Comparison of ENCODE assay signal across 1 cellular context in the genomic region with DNA sequence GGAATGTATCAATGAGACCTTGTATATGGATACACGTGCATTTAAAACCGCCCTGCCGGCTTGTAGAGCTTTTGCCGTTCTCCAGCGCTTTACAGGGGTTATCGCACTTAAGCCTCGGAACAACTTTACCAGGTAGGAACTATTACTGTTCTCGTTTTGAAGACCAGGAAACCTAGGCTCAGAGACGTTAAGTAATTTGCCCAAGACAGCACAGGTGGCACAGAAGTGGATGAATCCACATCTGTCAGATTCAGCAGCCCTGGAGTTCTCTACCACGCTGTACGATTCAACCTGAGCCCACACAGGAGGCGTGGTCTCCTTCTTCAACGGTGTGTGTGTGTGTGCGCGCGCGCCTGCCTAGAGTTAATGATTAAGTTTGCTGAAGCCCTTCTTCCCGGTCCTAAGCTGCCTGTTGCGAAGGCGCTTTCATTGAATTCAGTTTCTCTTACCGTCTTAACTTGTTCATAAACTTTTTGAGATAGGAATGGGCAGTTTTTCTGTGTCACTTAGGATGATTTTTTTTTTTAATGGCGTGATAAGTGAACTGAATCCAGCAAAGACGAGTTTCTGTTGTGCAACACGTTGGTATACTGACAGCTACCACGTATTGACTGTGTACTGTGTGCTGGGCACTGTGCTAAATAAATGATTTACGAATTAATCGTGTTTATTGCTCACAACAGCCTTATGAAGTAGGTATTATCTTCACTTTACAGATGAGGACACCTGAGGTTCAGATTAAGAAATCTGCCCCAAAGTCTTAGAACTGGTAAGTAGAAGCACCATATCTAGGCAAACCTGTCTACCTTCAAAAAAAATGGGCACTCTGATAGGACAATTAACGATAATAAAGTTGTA.
TF ChIP-seq lines count a peak whose summit lies in the region.

No MANE protein-coding gene starts in this region.

TF ChIP-seq in H1, 55 proteins besides CTCF, POLR2A, EP300 and RAD21:
- TF ChIP-seq TAF1 (IDR thresholded peaks at IDR 0.05; ENCODE audit: low read depth, low read length) (no peak), RNF2 (IDR thresholded peaks at IDR 0.05; ENCODE audit: borderline replicate concordance, low read depth, low read length, missing control alignments, poor library complexity, severe bottlenecking) (no peak), CREB1 (IDR thresholded peaks at IDR 0.05) (no peak), HDAC2 (IDR thresholded peaks at IDR 0.05; ENCODE audit: borderline replicate concordance in 1 of 2, low read depth in 2 of 2, low read length in 2 of 2) (peak in 1 of 2 experiments; percentile 61; a peak in 1 of 4 replicates), KDM1A (IDR thresholded peaks at IDR 0.05; ENCODE audit: borderline replicate concordance, low read length) (peak; percentile 80), POU5F1 (IDR thresholded peaks at IDR 0.05; ENCODE audit: low read depth, low read length) (no peak), CTBP2 (IDR thresholded peaks at IDR 0.05; ENCODE audit: borderline replicate concordance, insufficient read depth, insufficient read length, low read length) (no peak), TCF12 (IDR thresholded peaks at IDR 0.05; ENCODE audit: low read depth, low read length) (no peak), TEAD4 (IDR thresholded peaks at IDR 0.05; ENCODE audit: low read depth, low read length) (no peak), RBBP5 (IDR thresholded peaks at IDR 0.05; ENCODE audit: borderline replicate concordance, low read depth, low read length) (no peak), FOSL1 (IDR thresholded peaks at IDR 0.05; ENCODE audit: insufficient read depth, low read depth, low read length) (no peak), KDM4A (IDR thresholded peaks at IDR 0.05; ENCODE audit: low read depth, low read length, severe bottlenecking) (peak; percentile 27), BACH1 (IDR thresholded peaks at IDR 0.05; ENCODE audit: low read length) (no peak), EGR1 (IDR thresholded peaks at IDR 0.05; ENCODE audit: borderline replicate concordance, low read depth, low read length) (no peak), NANOG (IDR thresholded peaks at IDR 0.05; ENCODE audit: insufficient read depth, low read depth, low read length, poor library complexity, severe bottlenecking) (no peak), SAP30 (IDR thresholded peaks at IDR 0.05; ENCODE audit: insufficient read depth, insufficient replicate concordance, low read length) (peak; percentile 85), NRF1 (IDR thresholded peaks at IDR 0.05; ENCODE audit: low read depth, low read length) (no peak), JUND (IDR thresholded peaks at IDR 0.05; ENCODE audit: low read length) (no peak), CHD1 (IDR thresholded peaks at IDR 0.05; ENCODE audit: low read depth, low read length) (no peak), JUN (IDR thresholded peaks at IDR 0.05; ENCODE audit: low read depth, low read length) (no peak), ASH2L (IDR thresholded peaks at IDR 0.05; ENCODE audit: low read length) (no peak), RFX5 (IDR thresholded peaks at IDR 0.05; ENCODE audit: borderline replicate concordance, low read depth, low read length) (no peak), SUZ12 (IDR thresholded peaks at IDR 0.05; ENCODE audit: low read length) (no peak)
- TF ChIP-seq, protein P1, sequence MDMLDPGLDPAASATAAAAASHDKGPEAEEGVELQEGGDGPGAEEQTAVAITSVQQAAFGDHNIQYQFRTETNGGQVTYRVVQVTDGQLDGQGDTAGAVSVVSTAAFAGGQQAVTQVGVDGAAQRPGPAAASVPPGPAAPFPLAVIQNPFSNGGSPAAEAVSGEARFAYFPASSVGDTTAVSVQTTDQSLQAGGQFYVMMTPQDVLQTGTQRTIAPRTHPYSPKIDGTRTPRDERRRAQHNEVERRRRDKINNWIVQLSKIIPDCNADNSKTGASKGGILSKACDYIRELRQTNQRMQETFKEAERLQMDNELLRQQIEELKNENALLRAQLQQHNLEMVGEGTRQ (IDR thresholded peaks at IDR 0.05; ENCODE audit: low read length), result no peak
